ENCODE assay signal across 8 cellular contexts in genomic region chr16:2473999-2474876, GRCh38. TPM values are rescaled to one million over a fixed set of nuclear protein-coding genes. Genes with fewer than 3 reads are reported as not detected.
DNase-seq lines count a peak whose midpoint lies in the region; ATAC-seq and TF ChIP-seq lines count a peak whose summit lies in the region.

No MANE protein-coding gene starts in this region.

- POLR2A ChIA-PET in HEK293T (lab: Yijun Ruan, JAX), result interaction anchor here (0.7 to 2.1 kb wide), 9 partner anchors 13 to 63 kb away, joined by 3 to 8 read pairs (median 3); partner anchors contain the start of genes ATP6V0C and TEDC2

- H3K4me3 ChIP-seq in DND-41 (ENCODE audit: low read depth in 1 of 2, low read length in 2 of 2) (peak overlapping the region; percentile 46 to 96), OCI-LY3 (ENCODE audit: low read length) (peak overlapping the region; percentile 98), fibroblast of the aortic adventitia (ENCODE audit: low read depth, low read length) (peak overlapping the region; percentile 76), tibial nerve (peak overlapping the region; percentile 67 to 79 (median 69))

- DNase-seq in DND-41 (peak; percentile 62), HEK293T (ENCODE audit: extremely low spot score) (peak; percentile 58), fibroblast of the aortic adventitia (ENCODE audit: low read depth) (no peak), neural crest cell (ENCODE audit: low read depth, low spot score) (peak; percentile 31), tibial nerve (ENCODE audit: low spot score in 2 of 2) (no peak)
- peak; percentile 26 to 40 for DNase-seq in activated T-helper 1 cell treated with anti-CD3 and anti-CD28 coated beads, Interleukin-2, amount 50 U/mL, for 16 hours (ENCODE audit: low read depth in 1 of 2, low spot score in 1 of 2)

- H2AFZ ChIP-seq in DND-41 (ENCODE audit: low read depth, low read length) (peak overlapping the region; percentile 72), OCI-LY3 (ENCODE audit: low read depth, low read length) (peak overlapping the region; percentile 58)

- H3K27me3 ChIP-seq in DND-41 (ENCODE audit: insufficient read depth, low read length, poor library complexity) (peaks cover 28% of the 10 kb centered on the region), OCI-LY3 (ENCODE audit: low read depth, low read length) (peaks cover 18% of the 10 kb centered on the region), tibial nerve (peaks cover 0 to 41% of the 10 kb centered on the region in 2 donors)

- peaks cover 68% of the 10 kb centered on the region for H3K4me1 ChIP-seq in DND-41 (ENCODE audit: insufficient read depth, low read length)
- peaks cover 23% of the 10 kb centered on the region for H3K4me1 ChIP-seq in OCI-LY3 (ENCODE audit: low read length)
- peaks cover 0 to 61% (median 33%) of the 10 kb centered on the region in 4 donors for H3K4me1 ChIP-seq in tibial nerve

- H3K4me2 ChIP-seq in DND-41 (ENCODE audit: insufficient read depth, low read length) (peak overlapping the region; percentile 80), OCI-LY3 (ENCODE audit: low read length) (peak overlapping the region; percentile 89)

- peak overlapping the region; percentile 74 for H3K4me3 Mint-ChIP-seq in neural crest cell

- peak; percentile 70 for TF ChIP-seq CTCF in DND-41 (IDR thresholded peaks at IDR 0.05; ENCODE audit: borderline replicate concordance, extremely low read depth, low read length, poor library complexity, severe bottlenecking)
- TF ChIP-seq CTCF in OCI-LY3 (IDR thresholded peaks at IDR 0.05; ENCODE audit: low read depth, low read length), result no peak
- no peak for TF ChIP-seq CTCF in fibroblast of the aortic adventitia (IDR thresholded peaks at IDR 0.05; ENCODE audit: insufficient read depth, low read length)
- TF ChIP-seq CTCF in neural crest cell (conservative IDR thresholded peaks at IDR 0.05), result peak; percentile 54
- TF ChIP-seq CTCF in tibial nerve (IDR thresholded peaks at IDR 0.05), result peak in 4 of 5 experiments; percentile 34 to 68 (median 48)

- H3K36me3 ChIP-seq in DND-41 (ENCODE audit: insufficient read depth, low read length), result no peaks in the 10 kb centered on the region; the same call in 1 of the 2 replicates
- no peaks in the 10 kb centered on the region for H3K36me3 ChIP-seq in OCI-LY3 (replicated peaks; ENCODE audit: low read depth, low read length)
- peaks cover 0 to 2% (median 0%) of the 10 kb centered on the region in 3 donors for H3K36me3 ChIP-seq in tibial nerve

- H3K27me3 Mint-ChIP-seq in neural crest cell (ENCODE audit: low read depth), result peaks cover 19% of the 10 kb centered on the region

- H3K9me3 ChIP-seq in DND-41 (ENCODE audit: insufficient read depth, low read length, severe bottlenecking) (no peaks in the 10 kb centered on the region), OCI-LY3 (ENCODE audit: insufficient read depth, low read length) (no peaks in the 10 kb centered on the region), tibial nerve (no peaks in the 10 kb centered on the region)

- H3K9me3 Mint-ChIP-seq in neural crest cell, result no peaks in the 10 kb centered on the region

- H3K27ac ChIP-seq in DND-41 (ENCODE audit: low read length) (peak overlapping the region; percentile 80), OCI-LY3 (ENCODE audit: low read length) (peak overlapping the region; percentile 63), tibial nerve (peak overlapping the region; percentile 72 to 87 (median 83))

- H3K36me3 Mint-ChIP-seq in neural crest cell (ENCODE audit: low read depth), result no peaks in the 10 kb centered on the region

- no peak for TF ChIP-seq POLR2A in tibial nerve (IDR thresholded peaks at IDR 0.05)

- 0% methylated on average over 10 to 55 of the region's 100 CpGs for WGBS in tibial nerve, 2 donors

- H3K79me2 ChIP-seq in DND-41 (ENCODE audit: insufficient read depth, low read length) (peaks cover 41% of the 10 kb centered on the region), OCI-LY3 (ENCODE audit: low read length) (peaks cover 11% of the 10 kb centered on the region; the same call in 1 of the 2 replicates)

- peaks cover 32% of the 10 kb centered on the region for H3K4me1 Mint-ChIP-seq in neural crest cell

- H3K9ac ChIP-seq in DND-41 (ENCODE audit: low read depth, low read length) (peak overlapping the region; percentile 97), OCI-LY3 (ENCODE audit: low read length) (peak overlapping the region; percentile 98)

- ATAC-seq in DND-41 (ENCODE audit: insufficient read depth, low read depth), result peak; percentile 60
- no peak for ATAC-seq in GM18858 (IDR thresholded peaks at IDR 0.05; ENCODE audit: unreplicated experiment)

- CTCF ChIA-PET in HEK293T (lab: Yijun Ruan, JAX), result interaction anchor here (0.8 kb wide), 1 partner anchor 27 kb away, joined by 3 read pairs; no protein-coding TSS in a partner anchor

- no peak for TF ChIP-seq EP300 in tibial nerve (IDR thresholded peaks at IDR 0.05)

- H3K27ac Mint-ChIP-seq in neural crest cell (ENCODE audit: unreplicated experiment), result no peak overlapping the region

- H4K20me1 ChIP-seq in DND-41 (ENCODE audit: insufficient read depth, low read length) (peaks cover 65% of the 10 kb centered on the region), OCI-LY3 (ENCODE audit: insufficient read depth, low read length) (peaks cover 7% of the 10 kb centered on the region; the same call in 1 of the 2 replicates)

TF ChIP-seq in HEK293T, 16 proteins besides CTCF, POLR2A, EP300 and RAD21:
- TF ChIP-seq FOXA1 (IDR thresholded peaks at IDR 0.05), result no peak
- no peak for TF ChIP-seq SP1 (IDR thresholded peaks at IDR 0.05)
- TF ChIP-seq CTBP1 (IDR thresholded peaks at IDR 0.05; ENCODE audit: borderline replicate concordance), result no peak
- no peak for TF ChIP-seq ZNF384 (IDR thresholded peaks at IDR 0.05)
- no peak for TF ChIP-seq ELF4 (IDR thresholded peaks at IDR 0.05)
- no peak for TF ChIP-seq FOXM1 (IDR thresholded peaks at IDR 0.05; ENCODE audit: borderline replicate concordance)
- TF ChIP-seq PKNOX1 (IDR thresholded peaks at IDR 0.05), result no peak
- TF ChIP-seq TARDBP (IDR thresholded peaks at IDR 0.05), result peak; percentile 76
- TF ChIP-seq FOXK2 (IDR thresholded peaks at IDR 0.05), result no peak
- TF ChIP-seq ARNT (IDR thresholded peaks at IDR 0.05), result no peak
- TF ChIP-seq L3MBTL2 (conservative IDR thresholded peaks at IDR 0.05), result 0 out of 2 replicates have a peak, but pooled peaks have one; percentile 48
- no peak for TF ChIP-seq HDGF (IDR thresholded peaks at IDR 0.05; ENCODE audit: borderline replicate concordance)
- no peak for TF ChIP-seq SUZ12 (IDR thresholded peaks at IDR 0.05)

RNA-seq across cellular contexts. Expression of gene TBC1D24, which starts 0.7 kb away (rescaled TPM):
- total RNA-seq in fibroblast of the aortic adventitia (ENCODE audit: low replicate concordance) (11.9 and 16.1 TPM in 2 replicates), neural crest cell (30.0 and 32.5 TPM in 2 replicates), tibial nerve (10 to 100 TPM; 12.0 to 18.3 (median 16.3) TPM)

RNA-seq across cellular contexts. Expression of gene NTN3, which starts 3.1 kb away (rescaled TPM):
- total RNA-seq in fibroblast of the aortic adventitia (ENCODE audit: low replicate concordance) (0.45 and 2.8 TPM in 2 replicates), neural crest cell (4.8 and 5.1 TPM in 2 replicates), tibial nerve (under 1 TPM in 1 of 4 donors, not detected in 3; 0.39 TPM)

RNA-seq across cellular contexts. Expression of gene TEDC2, which starts 14.3 kb away (rescaled TPM):
- total RNA-seq in fibroblast of the aortic adventitia (ENCODE audit: low replicate concordance) (1.9 and 11.7 TPM in 2 replicates), neural crest cell (65.1 and 66.5 TPM in 2 replicates), tibial nerve (1 to 10 TPM in 3 of 4 donors, not detected in 1; 1.3 to 2.5 (median 1.8) TPM)

RNA-seq across cellular contexts. Expression of gene ATP6V0C, which starts 39.5 kb away (rescaled TPM):
- total RNA-seq in fibroblast of the aortic adventitia (ENCODE audit: low replicate concordance) (5.3 and 48.9 TPM in 2 replicates), neural crest cell (154 and 159 TPM in 2 replicates), tibial nerve (10 to 100 TPM; 48.1 to 73.0 (median 61.1) TPM)

RNA-seq across cellular contexts. Expression of gene CCNF, which starts 45.0 kb away (rescaled TPM):
- total RNA-seq in fibroblast of the aortic adventitia (ENCODE audit: low replicate concordance), result 2.2 and 21.1 TPM in 2 replicates
- 66.1 and 67.5 TPM in 2 replicates for total RNA-seq in neural crest cell
- total RNA-seq in tibial nerve, result 1 to 10 TPM; 1.6 to 3.0 (median 2.0) TPM

Comparison
In these comparisons a context has a peak if more than half of its experiments do, and no peak if none do; other contexts are left out.
1. DNase-seq: peak in DND-41 (single experiment), HEK293T (single experiment), activated T-helper 1 cell treated with anti-CD3 and anti-CD28 coated beads, Interleukin-2, amount 50 U/mL, for 16 hours (2 of 2) and neural crest cell (single experiment); none in fibroblast of the aortic adventitia (single experiment) and tibial nerve (0 of 2).
2. CTCF ChIP-seq: peak in DND-41 (single experiment), neural crest cell (single experiment) and tibial nerve (4 of 5); none in OCI-LY3 (single experiment) and fibroblast of the aortic adventitia (single experiment).
3. Peak in every context shown above with its lines, with median percentiles within 50 percentile points of each other: H3K27ac ChIP-seq and H3K4me3 ChIP-seq.